Comparison of ENCODE assay signal across 8 cellular contexts in the genomic region with DNA sequence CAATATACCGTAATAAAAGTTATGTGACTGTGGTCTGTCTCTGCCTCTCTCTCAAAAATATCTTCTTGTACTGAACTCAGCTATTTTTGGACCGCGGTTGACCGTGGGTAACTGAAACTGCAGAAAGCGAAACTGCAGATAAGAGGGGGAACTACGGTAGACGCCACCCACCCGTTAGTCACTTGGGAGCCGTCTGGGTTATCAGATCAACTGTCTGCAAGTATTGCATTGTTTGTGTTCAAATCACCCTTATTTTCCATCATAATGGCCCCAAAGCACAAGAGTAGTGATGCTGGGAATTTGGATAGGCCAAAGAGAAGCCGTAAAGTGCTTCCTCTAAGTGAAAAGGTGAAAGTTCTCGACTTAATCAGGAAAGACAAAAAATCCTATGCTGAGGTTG. TPM values are rescaled to one million over a fixed set of nuclear protein-coding genes. Genes with fewer than 3 reads are reported as not detected.
A peak's percentile ranks its signal among the peaks of the same experiment; 100 is the strongest.
DNase-seq lines count a peak whose midpoint lies in the region; ATAC-seq, FAIRE-seq and TF ChIP-seq lines count a peak whose summit lies in the region.
"Not testable (repeated sequence)": the region's sequence is repeated elsewhere in the genome, so short reads cannot be mapped to it uniquely, and the experiment has no call there.

No MANE protein-coding gene starts in this region.

- H3K4me3 ChIP-seq in MG63: peak overlapping the region; percentile 31
- peak overlapping the region in 1 of 4 donors; percentile 20 for H3K4me3 ChIP-seq in adrenal gland
- H3K4me3 ChIP-seq in hepatocyte: not testable (repeated sequence)
- H3K4me3 ChIP-seq in small intestine (ENCODE audit: low read depth in 1 of 2, low read length in 2 of 2): peak overlapping the region in 1 of 2 donors; percentile 15
- peak overlapping the region in 3 of 4 donors; percentile 6 to 38 (median 33) for H3K4me3 ChIP-seq in upper lobe of left lung

- not testable (repeated sequence) for FAIRE-seq in small intestine (lab: Jason Lieb, UNC)

- 2 to 5% (median 3%) methylated on average over 9 to 10 of the region's 11 CpGs for WGBS in adrenal gland, 4 donors
- 22% methylated on average over 10 of the region's 11 CpGs for WGBS in hepatocyte (ENCODE audit: low lambda C conversion rate, missing lambda C conversion rate)
- 1 to 5% (median 3%) methylated on average over 10 of the region's 11 CpGs for WGBS in small intestine, 3 donors
- 5 to 8% methylated on average over 10 to 11 of the region's 11 CpGs for WGBS in upper lobe of left lung, 2 donors

- H3K36me3 ChIP-seq in MG63; adrenal gland (replicated peaks in 1 of 2); hepatocyte (replicated peaks; ENCODE audit: insufficient read depth, low read depth); small intestine (ENCODE audit: control insufficient read depth in 2 of 2, insufficient read depth in 2 of 2, low read length in 2 of 2); upper lobe of left lung: not testable (repeated sequence)

- TF ChIP-seq CTCF in adrenal gland (IDR thresholded peaks at IDR 0.05); hepatocyte (IDR thresholded peaks at IDR 0.05; ENCODE audit: poor library complexity); upper lobe of left lung (IDR thresholded peaks at IDR 0.05): not testable (repeated sequence)

- H3K4me1 ChIP-seq in adrenal gland (replicated peaks in 1 of 2); hepatocyte (ENCODE audit: insufficient read depth); small intestine (ENCODE audit: control insufficient read depth in 2 of 2, insufficient read depth in 1 of 2, low read depth in 1 of 2, low read length in 1 of 2); upper lobe of left lung: not testable (repeated sequence)

- H3K4me2 ChIP-seq in hepatocyte: peak overlapping the region; percentile 66

- not testable (repeated sequence) for H4K20me1 ChIP-seq in hepatocyte (ENCODE audit: insufficient read depth, poor library complexity, severe bottlenecking)

- H2AFZ ChIP-seq in hepatocyte: peak overlapping the region; percentile 46

- peak; percentile 69 for ATAC-seq in GM18861 (IDR thresholded peaks at IDR 0.05; ENCODE audit: unreplicated experiment)
- ATAC-seq in HG02678 (IDR thresholded peaks at IDR 0.05; ENCODE audit: unreplicated experiment): peak; percentile 82
- peak in 1 of 2 donors; percentile 86 for ATAC-seq in upper lobe of left lung (ENCODE audit: low FRiP score in 2 of 2)

- not testable (repeated sequence) for DNase-seq in MG63
- DNase-seq in activated CD4-positive, CD25-positive, alpha-beta regulatory T cell treated with anti-CD3 and anti-CD28 coated beads, Interleukin-2, amount 50 U/mL, for 16 hours (ENCODE audit: low read depth, low spot score): peak; percentile 60
- DNase-seq in adrenal gland (peak; percentile 48 to 78 (median 69)), hepatocyte (ENCODE audit: low spot score) (peak; percentile 64), small intestine (peak; percentile 74), upper lobe of left lung (peak in 1 of 2 donors; percentile 76)

- H3K79me2 ChIP-seq in hepatocyte: not testable (repeated sequence)

- peak in 1 of 4 donors; percentile 49 for TF ChIP-seq EP300 in upper lobe of left lung (IDR thresholded peaks at IDR 0.05)

- H3K27me3 ChIP-seq in MG63; adrenal gland; hepatocyte; small intestine (ENCODE audit: control insufficient read depth in 2 of 2, insufficient read depth in 2 of 2, low read length in 2 of 2); upper lobe of left lung: not testable (repeated sequence)

- TF ChIP-seq POLR2A in adrenal gland (IDR thresholded peaks at IDR 0.05): peak in 1 of 2 donors; percentile 28
- TF ChIP-seq POLR2A in upper lobe of left lung (IDR thresholded peaks at IDR 0.05): peak in 1 of 4 donors; percentile 32

- not testable (repeated sequence) for H3K9me2 ChIP-seq in hepatocyte (replicated peaks; ENCODE audit: insufficient read depth)

- intact Hi-C loops in adrenal gland (cut with DNase I): not testable (repeated sequence)

- H3K9me3 ChIP-seq in MG63; adrenal gland (replicated peaks in 1 of 3); hepatocyte (ENCODE audit: low read depth); small intestine (ENCODE audit: control insufficient read depth, low read depth); upper lobe of left lung: not testable (repeated sequence)

- peak overlapping the region in 2 of 5 donors; percentile 43 to 60 for H3K27ac ChIP-seq in adrenal gland
- not testable (repeated sequence) for H3K27ac ChIP-seq in hepatocyte
- H3K27ac ChIP-seq in small intestine (ENCODE audit: low read depth in 1 of 2, low read length in 1 of 2): peak overlapping the region; percentile 29 to 32
- H3K27ac ChIP-seq in upper lobe of left lung: peak overlapping the region; percentile 5 to 35 (median 21)

RNA-seq across cellular contexts. Expression of a gene that starts 7.5 kb away (rescaled TPM):
- total RNA-seq in MG63 (2014; rRNA removed; shearing (Covaris generic); ENCODE audit: low replicate concordance): 57.8 and 144 TPM in 2 replicates
- total RNA-seq in adrenal gland (100 to 1,000 TPM; 167 to 393 (median 267) TPM), hepatocyte (193 and 260 TPM in 2 replicates), upper lobe of left lung (100 to 1,000 TPM; 138 to 506 (median 219) TPM)
- polyA plus RNA-seq in adrenal gland (100 to 1,000 TPM in 1 of 3 donors, 10 to 100 TPM in 2; 19.0 to 145 (median 63.1) TPM), hepatocyte (167 and 182 TPM in 2 replicates), small intestine (10 to 100 TPM; 21.6 to 33.7 (median 25.9) TPM)
